8 cellular contexts compared by ENCODE assay signal in genomic region chr1:223776075-223776814, GRCh38.
DNase-seq lines count a peak whose midpoint lies in the region; ATAC-seq and TF ChIP-seq lines count a peak whose summit lies in the region.

No MANE protein-coding gene starts in this region.

- H3K4me3 ChIP-seq in epithelial cell of esophagus (ENCODE audit: low read length): no peak overlapping the region
- no peak overlapping the region for H3K4me3 ChIP-seq in retinal pigment epithelial cell (ENCODE audit: low read length)

- TF ChIP-seq CTCF in VCaP (conservative IDR thresholded peaks at IDR 0.05) (no peak), epithelial cell of esophagus (IDR thresholded peaks at IDR 0.05; ENCODE audit: insufficient read depth, low read depth, low read length, missing control alignments) (no peak), retinal pigment epithelial cell (conservative IDR thresholded peaks at IDR 0.05; ENCODE audit: low read depth, low read length) (no peak)

- H3K27ac ChIP-seq in VCaP: peak overlapping the region; percentile 28; the same call in 1 of the 2 replicates

- ATAC-seq in HG03039 (IDR thresholded peaks at IDR 0.05; ENCODE audit: unreplicated experiment) (peak; percentile 55), HG02852 (IDR thresholded peaks at IDR 0.05; ENCODE audit: unreplicated experiment) (no peak)

- DNase-seq in epithelial cell of esophagus (ENCODE audit: low read depth) (peak; percentile 95), retinal pigment epithelial cell (ENCODE audit: low read depth) (peak; percentile 60), NCI-H526 treated with DMSO at 0.1 percent for 48 hours (lab: John Stamatoyannopoulos, UW) (no peak), COLO829 (ENCODE audit: low spot score) (no peak), 8988T (no peak)

Comparison
In these comparisons a context has a peak if more than half of its experiments do, and no peak if none do; other contexts are left out.
1. DNase-seq: peak in epithelial cell of esophagus (single experiment) and retinal pigment epithelial cell (single experiment); none in NCI-H526 treated with DMSO at 0.1 percent for 48 hours (single experiment), COLO829 (single experiment) and 8988T (single experiment).